In the genomic region with DNA sequence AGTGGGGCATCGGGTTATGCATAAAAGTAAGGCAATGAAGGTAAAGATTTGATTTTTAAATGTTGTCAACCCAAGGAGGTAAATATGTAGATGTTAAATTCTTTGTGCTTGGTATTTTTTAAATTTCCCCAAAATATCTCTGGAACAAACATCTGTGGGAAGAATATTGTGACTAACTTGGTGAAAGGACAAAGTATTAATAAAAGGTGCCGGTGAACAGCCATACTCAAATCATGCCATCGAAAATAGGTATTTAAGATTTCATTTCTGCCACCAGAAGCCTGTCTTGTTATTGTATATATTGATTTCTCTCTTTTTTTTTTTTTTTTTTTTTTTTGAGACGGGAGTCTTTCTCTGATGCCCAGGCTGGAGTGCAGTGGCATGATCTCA, we compare ENCODE assay signal across 26 cellular contexts. TPM values are rescaled to one million over a fixed set of nuclear protein-coding genes. Genes with fewer than 3 reads are reported as not detected.
DNase-seq lines count a peak whose midpoint lies in the region; TF ChIP-seq lines count a peak whose summit lies in the region.
"Had no signal": no experiment of that assay in that cellular context is flagged by ENCODE, and none has a peak within 500 bp of the region (broad histone marks: within the 10 kb centered on the region; RNA-seq: fewer than 3 reads in every experiment).

No MANE protein-coding gene starts in this region.

- H3K27me3 ChIP-seq in osteoblast (ENCODE audit: insufficient read depth, low read length) (no peaks in the 10 kb centered on the region), ovary (no peaks in the 10 kb centered on the region)
- H3K27me3 ChIP-seq: BE2C, right atrium auricular region, upper lobe of left lung had no signal

- peaks cover 51% of the 10 kb centered on the region for H3K4me1 Mint-ChIP-seq in activated naive CD4-positive, alpha-beta T cell treated with anti-CD3 and anti-CD28 coated beads, Interleukin-2, amount 50 U/mL, for 24 hours
- peaks cover 52% of the 10 kb centered on the region for H3K4me1 Mint-ChIP-seq in chondrocyte (ENCODE audit: low read depth)

- TF ChIP-seq EP300 in ovary (IDR thresholded peaks at IDR 0.05), result no peak

- peaks cover 5% of the 10 kb centered on the region for H3K36me3 Mint-ChIP-seq in activated naive CD4-positive, alpha-beta T cell treated with anti-CD3 and anti-CD28 coated beads, Interleukin-2, amount 50 U/mL, for 24 hours
- peaks cover 23% of the 10 kb centered on the region for H3K36me3 Mint-ChIP-seq in chondrocyte (ENCODE audit: low read depth)

- CTCF ChIA-PET in RWPE1 (lab: Yijun Ruan, JAX), result no interaction called here

- H3K9me3 Mint-ChIP-seq in activated naive CD4-positive, alpha-beta T cell treated with anti-CD3 and anti-CD28 coated beads, Interleukin-2, amount 50 U/mL, for 24 hours, result no peaks in the 10 kb centered on the region
- no peaks in the 10 kb centered on the region for H3K9me3 Mint-ChIP-seq in chondrocyte (ENCODE audit: low read depth)
- H3K9me3 Mint-ChIP-seq: activated naive CD4-positive, alpha-beta T cell treated with anti-CD3 and anti-CD28 coated beads, Interleukin-2, amount 10 ng/mL, durations not matched to agents 7 days and 5 days; activated T-cell treated with anti-CD3 and anti-CD28 coated beads, Interleukin-2, amount 50 U/mL, for 4 hours; nephron had no signal

- no peak overlapping the region for H3K4me3 ChIP-seq in osteoblast (ENCODE audit: insufficient read depth, low read length)
- H3K4me3 ChIP-seq in ovary, result no peak overlapping the region
- H3K4me3 ChIP-seq: right atrium auricular region, upper lobe of left lung had no signal

- H3K79me2 ChIP-seq in osteoblast (ENCODE audit: insufficient read depth, low read length), result peaks cover 86% of the 10 kb centered on the region

- H3K36me3 ChIP-seq in osteoblast (ENCODE audit: insufficient read depth, low read length), result peaks cover 37% of the 10 kb centered on the region
- H3K36me3 ChIP-seq in ovary, result no peaks in the 10 kb centered on the region

- WGBS in ovary, 3 donors, result 78 to 85% (median 80%) methylated on average over 4 of the region's 4 CpGs

- H3K9me3 ChIP-seq in osteoblast (ENCODE audit: low read depth, low read length), result no peaks in the 10 kb centered on the region
- no peaks in the 10 kb centered on the region for H3K9me3 ChIP-seq in ovary
- H3K9me3 ChIP-seq: BE2C, Caco-2, right atrium auricular region, upper lobe of left lung had no signal

- H3K4me3 Mint-ChIP-seq in activated naive CD4-positive, alpha-beta T cell treated with anti-CD3 and anti-CD28 coated beads, Interleukin-2, amount 50 U/mL, for 24 hours, result no peak overlapping the region
- H3K4me3 Mint-ChIP-seq in chondrocyte (ENCODE audit: unreplicated experiment), result no peak overlapping the region
- H3K4me3 Mint-ChIP-seq: activated naive CD4-positive, alpha-beta T cell treated with anti-CD3 and anti-CD28 coated beads, Interleukin-2, amount 10 ng/mL, durations not matched to agents 7 days and 5 days; activated T-cell treated with anti-CD3 and anti-CD28 coated beads, Interleukin-2, amount 50 U/mL, for 4 hours; nephron had no signal

- no peak overlapping the region for H2AFZ ChIP-seq in osteoblast (ENCODE audit: low read length)

- peak overlapping the region; percentile 80 for H3K27ac Mint-ChIP-seq in activated naive CD4-positive, alpha-beta T cell treated with anti-CD3 and anti-CD28 coated beads, Interleukin-2, amount 50 U/mL, for 24 hours
- peak overlapping the region; percentile 64 for H3K27ac Mint-ChIP-seq in chondrocyte (ENCODE audit: unreplicated experiment)
- H3K27ac Mint-ChIP-seq: activated naive CD4-positive, alpha-beta T cell treated with anti-CD3 and anti-CD28 coated beads, Interleukin-2, amount 10 ng/mL, durations not matched to agents 7 days and 5 days had no signal

- H3K27ac ChIP-seq in RWPE1 (0 out of 2 replicates have a peak overlapping the region, but pooled peaks have one; percentile 32), osteoblast (ENCODE audit: low read depth, low read length) (no peak overlapping the region), ovary (no peak overlapping the region)
- H3K27ac ChIP-seq: right atrium auricular region, upper lobe of left lung had no signal

- no peak overlapping the region for H3K4me2 ChIP-seq in osteoblast (ENCODE audit: insufficient read depth, low read length)

- intact Hi-C loops in ovary (cut with DNase I), result no loop called here

- POLR2A ChIA-PET in RWPE1 (lab: Yijun Ruan, JAX; ENCODE audit: low non-redundant PET), result no interaction called here

- DNase-seq in activated naive CD4-positive, alpha-beta T cell treated with Interleukin-2 at 50 U/mL for 16 hours, result no peak
- no peak for DNase-seq in RWPE1 (ENCODE audit: low spot score)
- no peak for DNase-seq in chondrocyte (ENCODE audit: low spot score)
- DNase-seq in osteoblast (ENCODE audit: insufficient read length, low spot score, missing footprints), result peak; percentile 50
- DNase-seq in effector CD4-positive, alpha-beta T cell, result no peak
- no peak for DNase-seq in ovary
- no peak for DNase-seq in NCI-H2029 (lab: John Stamatoyannopoulos, UW)
- DNase-seq: activated naive CD4-positive, alpha-beta T cell treated with anti-CD3 and anti-CD28 coated beads, Interleukin-2, amount 10 ng/mL, durations not matched to agents 7 days and 5 days; activated T-cell treated with anti-CD3 and anti-CD28 coated beads, Interleukin-2, amount 50 U/mL, for 4 hours; BE2C; Caco-2; cerebellar nuclear complex; GF-D8; HCEC 1CT; midbrain; NCI-H1105; NCI-H187 treated with DMSO at 0.1 percent for 48 hours; NCI-H2227 treated with DMSO at 0.1 percent for 48 hours; NCI-H526 treated with DMSO at 0.1 percent for 48 hours; stimulated activated CD4-positive, alpha-beta T cell treated with anti-CD3 and anti-CD28 coated beads, Interleukin-2, amount 100 ng/mL, for 24 hours; substantia nigra; T-helper 1 cell; upper lobe of left lung had no signal

- TF ChIP-seq POLR2A in ovary (IDR thresholded peaks at IDR 0.05), result no peak

- H3K27me3 Mint-ChIP-seq in activated naive CD4-positive, alpha-beta T cell treated with anti-CD3 and anti-CD28 coated beads, Interleukin-2, amount 50 U/mL, for 24 hours, result no peaks in the 10 kb centered on the region
- no peaks in the 10 kb centered on the region for H3K27me3 Mint-ChIP-seq in chondrocyte (ENCODE audit: low read depth)
- H3K27me3 Mint-ChIP-seq: activated naive CD4-positive, alpha-beta T cell treated with anti-CD3 and anti-CD28 coated beads, Interleukin-2, amount 10 ng/mL, durations not matched to agents 7 days and 5 days had no signal

- TF ChIP-seq CTCF in RWPE1 (conservative IDR thresholded peaks at IDR 0.05; ENCODE audit: low read depth), result no peak
- no peak for TF ChIP-seq CTCF in chondrocyte (IDR thresholded peaks at IDR 0.05)
- TF ChIP-seq CTCF in osteoblast (IDR thresholded peaks at IDR 0.05; ENCODE audit: extremely low read depth, low read depth, low read length), result no peak
- no peak for TF ChIP-seq CTCF in ovary (IDR thresholded peaks at IDR 0.05)

- H3K4me1 ChIP-seq in osteoblast (ENCODE audit: insufficient read depth, low read length), result peaks cover 12% of the 10 kb centered on the region
- peaks cover 5% of the 10 kb centered on the region for H3K4me1 ChIP-seq in ovary (ENCODE audit: insufficient read depth)
- H3K4me1 ChIP-seq: BE2C had no signal

- peaks cover 34% of the 10 kb centered on the region for H4K20me1 ChIP-seq in osteoblast (ENCODE audit: insufficient read depth, low read length)

RNA-seq across cellular contexts. Expression of a gene that starts 12.6 kb away (rescaled TPM):
- 9.4 to 11.8 TPM (median 10.1 TPM) in 3 replicates for total RNA-seq in chondrocyte
- total RNA-seq in osteoblast, result 7.1 and 8.7 TPM in 2 replicates
- 10 to 100 TPM in 6 of 7 donors, 1 to 10 TPM in 1; 8.8 to 31.2 (median 18.3) TPM for total RNA-seq in ovary
- 10 to 100 TPM; 12.1 to 18.3 TPM for polyA plus RNA-seq in ovary

RNA-seq across cellular contexts. Expression of a gene that starts 48.0 kb away (rescaled TPM):
- total RNA-seq in chondrocyte, result 19.3 to 42.8 TPM (median 42.5 TPM) in 3 replicates
- total RNA-seq in osteoblast, result 55.7 and 56.5 TPM in 2 replicates
- 10 to 100 TPM; 17.1 to 23.7 (median 20.5) TPM for total RNA-seq in ovary
- 10 to 100 TPM; 19.9 to 20.4 TPM for polyA plus RNA-seq in ovary
